In genomic region chr7:130114374-130114773, GRCh38 we compare ENCODE assay signal across 17 cellular contexts. TPM values are rescaled to one million over a fixed set of nuclear protein-coding genes. Genes with fewer than 3 reads are reported as not detected.
DNase-seq lines count a peak whose midpoint lies in the region; ATAC-seq, FAIRE-seq and TF ChIP-seq lines count a peak whose summit lies in the region.
"Had no signal": no experiment of that assay in that cellular context is flagged by ENCODE, and none has a peak within 500 bp of the region (broad histone marks: within the 10 kb centered on the region; RNA-seq: fewer than 3 reads in every experiment).

No MANE protein-coding gene starts in this region.

- H3K27me3 ChIP-seq in GM06990 (replicated peaks; ENCODE audit: control insufficient read depth, insufficient read depth, low read length): no peaks in the 10 kb centered on the region
- H3K27me3 ChIP-seq in GM12878 (replicated peaks in 1 of 2; ENCODE audit: control insufficient read depth in 2 of 2, insufficient read depth in 2 of 2, low read length in 1 of 2): no peaks in the 10 kb centered on the region
- H3K27me3 ChIP-seq in upper lobe of right lung: no peaks in the 10 kb centered on the region

- BruUV-seq in GM12878 (replicated peaks; lab: Mats Ljungman, UMichigan): no TSS peak

- CTCF ChIA-PET in GM12878 (lab: Yijun Ruan, JAX): interaction anchor here (0.8 to 2.3 kb wide), 5 partner anchors 12 to 42 kb away, joined by 4 to 9 read pairs (median 6); no protein-coding TSS in a partner anchor

- RAD21 ChIA-PET in GM12878 (lab: Charles Lee; ENCODE audit: unreplicated experiment): interaction anchor here (0.6 to 1.1 kb wide), 3 partner anchors 18 to 53 kb away, joined by 3 to 6 read pairs (median 3); no protein-coding TSS in a partner anchor

- H3K4me3 ChIP-seq in GM06990 (replicated peaks; ENCODE audit: low read depth, low read length): no peak overlapping the region
- no peak overlapping the region for H3K4me3 ChIP-seq in GM12878
- H3K4me3 ChIP-seq in upper lobe of right lung: no peak overlapping the region
- H3K4me3 ChIP-seq: HAP-1 had no signal

- in situ Hi-C loops in GM12878 (cut with MboI): no loop called here

- H3K4me2 ChIP-seq in GM12878 (ENCODE audit: control insufficient read depth, insufficient read depth): peak overlapping the region; percentile 73

- H3K36me3 Mint-ChIP-seq in activated T-cell treated with anti-CD3 and anti-CD28 coated beads, Interleukin-2, amount 50 U/mL, for 24 hours (ENCODE audit: low read depth): peaks cover 8% of the 10 kb centered on the region

- POLR2A ChIA-PET in GM12878 (lab: Charles Lee): interaction anchor here (0.7 to 1.0 kb wide), 2 partner anchors 12 to 18 kb away, joined by 3 to 12 read pairs; no protein-coding TSS in a partner anchor

- SMC1A ChIA-PET in GM12878 (lab: Charles Lee; ENCODE audit: uncharacterized antibody, unreplicated experiment): interaction anchor here (0.7 to 2.2 kb wide), 8 partner anchors 12 to 90 kb away, joined by 3 to 7 read pairs (median 4); partner anchors contain the start of gene TMEM209

- H3K27ac Mint-ChIP-seq in activated T-cell treated with anti-CD3 and anti-CD28 coated beads, Interleukin-2, amount 50 U/mL, for 24 hours: no peak overlapping the region
- H3K27ac Mint-ChIP-seq: activated CD8-positive, alpha-beta memory T cell treated with anti-CD3 and anti-CD28 coated beads, Interleukin-2, amount 10 ng/mL, durations not matched to agents 7 days and 5 days; activated naive CD4-positive, alpha-beta T cell treated with anti-CD3 and anti-CD28 coated beads, Interleukin-2, amount 50 U/mL, for 24 hours; T-helper 2 cell treated with Interferon-gamma antibody and Interleukin-4, amounts not matched to agents 5 μg/mL and 100 μg/mL, for 36 hours had no signal

- no peaks in the 10 kb centered on the region for H3K27me3 Mint-ChIP-seq in activated T-cell treated with anti-CD3 and anti-CD28 coated beads, Interleukin-2, amount 50 U/mL, for 24 hours
- H3K27me3 Mint-ChIP-seq: activated CD8-positive, alpha-beta memory T cell treated with anti-CD3 and anti-CD28 coated beads, Interleukin-2, amount 10 ng/mL, durations not matched to agents 7 days and 5 days; activated naive CD4-positive, alpha-beta T cell treated with anti-CD3 and anti-CD28 coated beads, Interleukin-2, amount 50 U/mL, for 24 hours had no signal

- H3K4me1 Mint-ChIP-seq in activated T-cell treated with anti-CD3 and anti-CD28 coated beads, Interleukin-2, amount 50 U/mL, for 24 hours (ENCODE audit: low read depth): peaks cover 9% of the 10 kb centered on the region
- H3K4me1 Mint-ChIP-seq: activated naive CD4-positive, alpha-beta T cell treated with anti-CD3 and anti-CD28 coated beads, Interleukin-2, amount 50 U/mL, for 24 hours had no signal

- TF ChIP-seq POLR2A in GM12878 (IDR thresholded peaks at IDR 0.05; ENCODE audit: low read depth, low read length): no peak

- H3K4me1 ChIP-seq in GM12878 (ENCODE audit: control insufficient read depth, insufficient read depth, low read length) (peaks cover 32% of the 10 kb centered on the region), upper lobe of right lung (no peaks in the 10 kb centered on the region)
- H3K4me1 ChIP-seq: HAP-1 had no signal

- no peak for TF ChIP-seq RAD21 in GM12878 (IDR thresholded peaks at IDR 0.05; ENCODE audit: insufficient read depth, low read depth, low read length)

- TF ChIP-seq EP300 in GM12878 (IDR thresholded peaks at IDR 0.05; ENCODE audit: borderline replicate concordance in 1 of 2, control insufficient read depth in 1 of 2, low read depth in 2 of 2, low read length in 2 of 2): no peak

- no peak for TF ChIP-seq CTCF in GM06990 (IDR thresholded peaks at IDR 0.05; ENCODE audit: insufficient read depth, low read length, poor library complexity, severe bottlenecking)
- no peak for TF ChIP-seq CTCF in GM12878 (IDR thresholded peaks at IDR 0.05 in 2 of 3, conservative IDR thresholded peaks at IDR 0.05 in 1 of 3; ENCODE audit: control insufficient read depth in 2 of 3, extremely low read depth in 1 of 3, insufficient read depth in 1 of 3, low read depth in 3 of 3, low read length in 3 of 3)
- no peak for TF ChIP-seq CTCF in upper lobe of right lung (IDR thresholded peaks at IDR 0.05)

- DNase-seq in GM06990 (ENCODE audit: extremely low read depth, insufficient read length) (peak; percentile 43), GM12878 (ENCODE audit: low read depth, low spot score) (no peak), upper lobe of right lung (no peak), ureter (ENCODE audit: low spot score) (no peak)
- DNase-seq in stimulated activated naive CD4-positive, alpha-beta T cell (lab: John Stamatoyannopoulos, UW): no peak
- no peak for DNase-seq in activated T-cell treated with anti-CD3 and anti-CD28 coated beads, Interleukin-2, amount 50 U/mL, for 24 hours
- DNase-seq: activated CD8-positive, alpha-beta memory T cell treated with anti-CD3 and anti-CD28 coated beads, Interleukin-2, amount 10 ng/mL, durations not matched to agents 7 days and 5 days; caudate nucleus; DMS79 treated with DMSO at 0.1 percent for 48 hours; hypothalamus; nucleus accumbens had no signal

- no peaks in the 10 kb centered on the region for H3K9me3 Mint-ChIP-seq in activated T-cell treated with anti-CD3 and anti-CD28 coated beads, Interleukin-2, amount 50 U/mL, for 24 hours
- H3K9me3 Mint-ChIP-seq: activated naive CD4-positive, alpha-beta T cell treated with anti-CD3 and anti-CD28 coated beads, Interleukin-2, amount 50 U/mL, for 24 hours; T-helper 2 cell treated with Interferon-gamma antibody and Interleukin-4, amounts not matched to agents 5 μg/mL and 100 μg/mL, for 36 hours had no signal

- H2AFZ ChIP-seq in GM12878 (ENCODE audit: control insufficient read depth, low read depth, low read length): no peak overlapping the region

- intact Hi-C loops in GM12878 (cut with micrococcal nuclease; ENCODE audit: unreplicated experiment): loop anchor here (2.0 kb wide), 1 partner anchor 42 kb away; no protein-coding TSS in a partner anchor
- intact Hi-C loops in upper lobe of right lung (cut with DNase I): no loop called here

- H3K9ac ChIP-seq in GM12878 (ENCODE audit: control insufficient read depth, insufficient read depth, low read length): no peak overlapping the region

- H3K4me3 Mint-ChIP-seq in activated T-cell treated with anti-CD3 and anti-CD28 coated beads, Interleukin-2, amount 50 U/mL, for 24 hours: no peak overlapping the region
- H3K4me3 Mint-ChIP-seq: activated CD8-positive, alpha-beta memory T cell treated with anti-CD3 and anti-CD28 coated beads, Interleukin-2, amount 10 ng/mL, durations not matched to agents 7 days and 5 days; activated naive CD4-positive, alpha-beta T cell treated with anti-CD3 and anti-CD28 coated beads, Interleukin-2, amount 50 U/mL, for 24 hours; T-helper 2 cell treated with Interferon-gamma antibody and Interleukin-4, amounts not matched to agents 5 μg/mL and 100 μg/mL, for 36 hours had no signal

- peak; percentile 47 for ATAC-seq in GM19351 (IDR thresholded peaks at IDR 0.05; ENCODE audit: unreplicated experiment)
- peak; percentile 46 for ATAC-seq in HG03108 (IDR thresholded peaks at IDR 0.05; ENCODE audit: unreplicated experiment)
- peak; percentile 87 for ATAC-seq in GM12878
- ATAC-seq in upper lobe of right lung: no peak
- ATAC-seq: activated CD8-positive, alpha-beta memory T cell treated with anti-CD3 and anti-CD28 coated beads, Interleukin-2, amount 10 ng/mL, durations not matched to agents 7 days and 5 days had no signal

- no peak for FAIRE-seq in GM12878 (lab: Jason Lieb, UNC)

- H3K36me3 ChIP-seq in GM06990 (ENCODE audit: control insufficient read depth, insufficient read depth, low read length) (no peaks in the 10 kb centered on the region; the same call in 1 of the 2 replicates), GM12878 (ENCODE audit: control insufficient read depth in 2 of 2, insufficient read depth in 2 of 2, low read length in 1 of 2) (no peaks in the 10 kb centered on the region), upper lobe of right lung (peaks cover 9% of the 10 kb centered on the region)
- H3K36me3 ChIP-seq: HAP-1 had no signal

- H3K79me2 ChIP-seq in GM12878 (ENCODE audit: control insufficient read depth, insufficient read depth, low read length): no peaks in the 10 kb centered on the region

- H3K9me3 ChIP-seq in GM12878 (replicated peaks; ENCODE audit: control insufficient read depth, insufficient read depth, low read length) (no peaks in the 10 kb centered on the region), upper lobe of right lung (no peaks in the 10 kb centered on the region)
- H3K9me3 ChIP-seq: HAP-1 had no signal

- H3K27ac ChIP-seq in GM12878 (ENCODE audit: control insufficient read depth, insufficient read depth): peak overlapping the region; percentile 59
- H3K27ac ChIP-seq in upper lobe of right lung: no peak overlapping the region
- H3K27ac ChIP-seq: RWPE1 had no signal

- no peaks in the 10 kb centered on the region for H4K20me1 ChIP-seq in GM12878 (ENCODE audit: control insufficient read depth, insufficient read depth)

TF ChIP-seq in GM12878, 131 proteins besides CTCF, POLR2A, EP300 and RAD21 (continues in another document):
- TF ChIP-seq RFX5 (IDR thresholded peaks at IDR 0.05; ENCODE audit: low read depth, low read length) (no peak), NFYA (IDR thresholded peaks at IDR 0.05; ENCODE audit: borderline replicate concordance, low read depth, low read length) (no peak), NFIC (IDR thresholded peaks at IDR 0.05; ENCODE audit: low read depth, low read length) (0 out of 2 replicates have a peak, but pooled peaks have one; percentile 49), ZNF207 (IDR thresholded peaks at IDR 0.05; ENCODE audit: borderline replicate concordance) (no peak), SRF (IDR thresholded peaks at IDR 0.05; ENCODE audit: low read depth in 2 of 2, low read length in 2 of 2) (no peak), ZNF384 (IDR thresholded peaks at IDR 0.05; ENCODE audit: borderline replicate concordance, low read depth, low read length) (no peak)

RNA-seq across cellular contexts. Expression of gene KLHDC10, which starts 44.0 kb away (rescaled TPM):
- total RNA-seq in GM12878 (2013; cell fraction: nucleolus; rRNA removed): 21.0 and 28.4 TPM in 2 replicates
- 9.8 and 10.8 TPM in 2 replicates for total RNA-seq in GM12878 (2014; rRNA removed)
- 8.2 and 9.0 TPM in 2 replicates for total RNA-seq in GM12878 (2014; rRNA removed; fragmentation: Illumina TruSeq; extraction: Trizol)
- 12.9 and 15.4 TPM in 2 replicates for total RNA-seq in GM12878 (2021)
- polyA plus RNA-seq in GM12878 (2011; ENCODE audit: low read depth): 5.3 TPM
- 20.6 and 22.9 TPM in 2 replicates for polyA plus RNA-seq in GM12878 (2011; rRNA removed)
- polyA plus RNA-seq in GM12878 (2011; cell fraction: cytosol; rRNA removed): 12.3 and 12.7 TPM in 2 replicates
- polyA plus RNA-seq in GM12878 (2011; cell fraction: nucleus; rRNA removed): 19.0 and 21.7 TPM in 2 replicates
- polyA plus RNA-seq in GM12878 (2012): 6.6 and 9.7 TPM in 2 replicates
- polyA plus RNA-seq in GM12878 (2014; fragmentation: Illumina TruSeq; extraction: Trizol): 12.0 and 15.2 TPM in 2 replicates
- 1 to 10 TPM; 2.9 to 3.2 TPM for polyA plus RNA-seq in GM12878 (2014; fragmentation: Nextera tagmentation; extraction: Ambion mirVana)
- 8.9 and 15.2 TPM in 2 replicates for polyA plus RNA-seq in GM12878 (2014; rRNA removed)
- 1 to 10 TPM; 3.5 to 4.3 TPM for polyA plus RNA-seq in GM12878 (2016; fragmentation: Nextera tagmentation; extraction: Ambion mirVana)
- polyA minus RNA-seq in GM12878 (2011; rRNA and poly(A)+ RNA removed): 16.9 and 38.8 TPM in 2 replicates
- 4.1 and 8.9 TPM in 2 replicates for polyA minus RNA-seq in GM12878 (2011; cell fraction: cytosol; rRNA and poly(A)+ RNA removed)
- 8.0 and 8.6 TPM in 2 replicates for polyA minus RNA-seq in GM12878 (2011; cell fraction: nucleus; rRNA and poly(A)+ RNA removed)
- 32.0 TPM for total RNA-seq in upper lobe of right lung
- 33.1 TPM for total RNA-seq in ureter
